Comparison of ENCODE assay signal across 10 cellular contexts in genomic region chr9:97990259-97990658, GRCh38. TPM values are rescaled to one million over a fixed set of nuclear protein-coding genes. Genes with fewer than 3 reads are reported as not detected.
DNase-seq lines count a peak whose midpoint lies in the region; ATAC-seq, FAIRE-seq and TF ChIP-seq lines count a peak whose summit lies in the region.
"Had no signal": no experiment of that assay in that cellular context is flagged by ENCODE, and none has a peak within 500 bp of the region (broad histone marks: within the 10 kb centered on the region; RNA-seq: fewer than 3 reads in every experiment).

No MANE protein-coding gene starts in this region.

- no peak for FAIRE-seq in frontal cortex (lab: Jason Lieb, UNC)

- DNase-seq in AG09319 (ENCODE audit: extremely low read depth, low read depth) = no peak
- peak; percentile 79 for DNase-seq in HCEC 1CT
- DNase-seq in activated CD8-positive, alpha-beta T cell treated with anti-CD3 and anti-CD28 coated beads for 36 hours = no peak
- no peak for DNase-seq in immature natural killer cell
- no peak for DNase-seq in activated gamma-delta T cell treated with Interleukin-2 at 50 U/mL for 16 hours
- DNase-seq in frontal cortex (ENCODE audit: low spot score in 2 of 2) = no peak
- DNase-seq: hypothalamus; stimulated activated CD4-positive, alpha-beta T cell treated with anti-CD3 and anti-CD28 coated beads, Interleukin-4, amount 100 ng/mL, for 1 hour had no signal

- peaks cover 86% of the 10 kb centered on the region for H3K4me1 Mint-ChIP-seq in activated CD8-positive, alpha-beta T cell treated with anti-CD3 and anti-CD28 coated beads for 36 hours (ENCODE audit: low read depth)
- peaks cover 61 to 92% of the 10 kb centered on the region in 2 donors for H3K4me1 Mint-ChIP-seq in immature natural killer cell

- TF ChIP-seq CTCF in AG09319 (IDR thresholded peaks at IDR 0.05; ENCODE audit: low read depth, low read length) = peak; percentile 6; the same call in 1 of the 2 replicates
- no peak for TF ChIP-seq CTCF in activated CD8-positive, alpha-beta T cell treated with anti-CD3 and anti-CD28 coated beads for 36 hours (IDR thresholded peaks at IDR 0.05)

- peak overlapping the region; percentile 79 for H3K27ac Mint-ChIP-seq in activated CD8-positive, alpha-beta T cell treated with anti-CD3 and anti-CD28 coated beads for 36 hours
- H3K27ac Mint-ChIP-seq in immature natural killer cell = peak overlapping the region in 4 of 6 donors; percentile 2 to 57 (median 25)

- H3K27me3 Mint-ChIP-seq in activated CD8-positive, alpha-beta T cell treated with anti-CD3 and anti-CD28 coated beads for 36 hours = no peaks in the 10 kb centered on the region
- peaks cover 0 to 5% (median 4%) of the 10 kb centered on the region in 3 donors for H3K27me3 Mint-ChIP-seq in immature natural killer cell (ENCODE audit: low read depth in 3 of 3)

- intact Hi-C loops in activated CD8-positive, alpha-beta T cell treated with anti-CD3 and anti-CD28 coated beads for 36 hours (cut with micrococcal nuclease) = no loop called here

- no peaks in the 10 kb centered on the region for H3K9me3 Mint-ChIP-seq in activated CD8-positive, alpha-beta T cell treated with anti-CD3 and anti-CD28 coated beads for 36 hours
- H3K9me3 Mint-ChIP-seq in immature natural killer cell = no peaks in the 10 kb centered on the region

- no peak for ATAC-seq in activated CD8-positive, alpha-beta T cell treated with anti-CD3 and anti-CD28 coated beads for 36 hours
- no peak for ATAC-seq in GM21526 (IDR thresholded peaks at IDR 0.05; ENCODE audit: low FRiP score, unreplicated experiment)
- no peak for ATAC-seq in GM21737 (IDR thresholded peaks at IDR 0.05; ENCODE audit: unreplicated experiment)

- CTCF ChIA-PET in activated CD8-positive, alpha-beta T cell treated with anti-CD3 and anti-CD28 coated beads for 36 hours (lab: Charles Lee) = interaction anchor here (2.1 kb wide), 1 partner anchor 45 kb away, joined by 5 read pairs; no protein-coding TSS in a partner anchor

- POLR2A ChIA-PET in activated CD8-positive, alpha-beta T cell treated with anti-CD3 and anti-CD28 coated beads for 36 hours (lab: Charles Lee) = interaction anchor here (0.6 to 17.6 kb wide), 4 partner anchors 14 to 99 kb away, joined by 3 to 201 read pairs (median 3); partner anchors contain the start of gene TRMO

- H3K4me3 Mint-ChIP-seq in activated CD8-positive, alpha-beta T cell treated with anti-CD3 and anti-CD28 coated beads for 36 hours = peak overlapping the region; percentile 2
- H3K4me3 Mint-ChIP-seq in immature natural killer cell = no peak overlapping the region

- H3K36me3 Mint-ChIP-seq in activated CD8-positive, alpha-beta T cell treated with anti-CD3 and anti-CD28 coated beads for 36 hours (ENCODE audit: low read depth) = peaks cover 73% of the 10 kb centered on the region
- H3K36me3 Mint-ChIP-seq in immature natural killer cell = peaks cover 0 to 3% (median 0%) of the 10 kb centered on the region in 3 donors

RNA-seq across cellular contexts. Expression of gene ANP32B, which starts 7.1 kb away (rescaled TPM):
- total RNA-seq in activated CD8-positive, alpha-beta T cell treated with anti-CD3 and anti-CD28 coated beads for 36 hours = 100 to 1,000 TPM; 374 to 389 TPM
- polyA plus RNA-seq in immature natural killer cell = 10 to 100 TPM; 33.9 to 53.7 (median 39.1) TPM
- 6.1 TPM for total RNA-seq in frontal cortex

RNA-seq across cellular contexts. Expression of gene HEMGN, which starts 52.3 kb away (rescaled TPM):
- 1 to 10 TPM; 1.2 to 1.4 TPM for total RNA-seq in activated CD8-positive, alpha-beta T cell treated with anti-CD3 and anti-CD28 coated beads for 36 hours
- 1 to 10 TPM in 1 of 3 donors, under 1 TPM in 2; 0.77 to 1.8 (median 0.97) TPM for polyA plus RNA-seq in immature natural killer cell
- 3.7 TPM for total RNA-seq in frontal cortex

Comparison
In these comparisons a context has a peak if more than half of its experiments do, and no peak if none do; other contexts are left out.
1. RNA of gene ANP32B, which starts 7.1 kb away (total RNA-seq): 374 to 389 TPM in activated CD8-positive, alpha-beta T cell treated with anti-CD3 and anti-CD28 coated beads for 36 hours; 6.1 TPM in frontal cortex (single experiment); every median in the first group is over 10 times any median in the second.